In genomic region chr10:103153302-103153759, GRCh38 we compare ENCODE assay signal across 9 cellular contexts. TPM values are rescaled to one million over a fixed set of nuclear protein-coding genes. Genes with fewer than 3 reads are reported as not detected.
DNase-seq lines count a peak whose midpoint lies in the region; ATAC-seq lines count a peak whose summit lies in the region.
"Had no signal": no experiment of that assay in that cellular context is flagged by ENCODE, and none has a peak within 500 bp of the region (broad histone marks: within the 10 kb centered on the region; RNA-seq: fewer than 3 reads in every experiment).

No MANE protein-coding gene starts in this region.

- H3K9me3 Mint-ChIP-seq in T-helper 2 cell treated with Interferon-gamma antibody and Interleukin-4, amounts not matched to agents 5 μg/mL and 100 μg/mL, for 36 hours = no peaks in the 10 kb centered on the region

- peak overlapping the region; percentile 4 for H3K27ac Mint-ChIP-seq in T-helper 2 cell treated with Interferon-gamma antibody and Interleukin-4, amounts not matched to agents 5 μg/mL and 100 μg/mL, for 36 hours

- H3K4me3 ChIP-seq in esophagus (ENCODE audit: low read depth in 1 of 2, low read length in 2 of 2) (no peak overlapping the region), urinary bladder (ENCODE audit: low read depth, low read length) (no peak overlapping the region)
- H3K4me3 ChIP-seq: BLaER1 treated with 17β-estradiol and CSF1 and Interleukin-3, amounts not matched to agents 10 nM and 100 nM had no signal

- H3K4me1 ChIP-seq in esophagus (ENCODE audit: control insufficient read depth in 2 of 2, insufficient read depth in 2 of 2, low read length in 1 of 2) (no peaks in the 10 kb centered on the region), urinary bladder (ENCODE audit: insufficient read depth) (no peaks in the 10 kb centered on the region)

- no peaks in the 10 kb centered on the region for H3K27me3 ChIP-seq in esophagus (ENCODE audit: control insufficient read depth in 1 of 2, insufficient read depth in 2 of 2, low read length in 2 of 2)
- H3K27me3 ChIP-seq: BLaER1 treated with 17β-estradiol and CSF1 and Interleukin-3, amounts not matched to agents 10 nM and 100 nM had no signal

- peaks cover 29% of the 10 kb centered on the region for H3K36me3 Mint-ChIP-seq in T-helper 2 cell treated with Interferon-gamma antibody and Interleukin-4, amounts not matched to agents 5 μg/mL and 100 μg/mL, for 36 hours (ENCODE audit: low read depth)

- H3K36me3 ChIP-seq in esophagus (ENCODE audit: control insufficient read depth in 2 of 2, insufficient read depth in 2 of 2, low read length in 1 of 2) (no peaks in the 10 kb centered on the region), urinary bladder (ENCODE audit: insufficient read depth) (no peaks in the 10 kb centered on the region)

- H3K27ac ChIP-seq in esophagus (ENCODE audit: low read depth in 2 of 2, low read length in 1 of 2) (peak overlapping the region; percentile 30 to 55), urinary bladder (ENCODE audit: low read depth) (peak overlapping the region; percentile 77)

- no peak for DNase-seq in T-helper 2 cell treated with Interferon-gamma antibody and Interleukin-4, amounts not matched to agents 5 μg/mL and 100 μg/mL, for 36 hours (ENCODE audit: low spot score)
- no peak for DNase-seq in T-helper 2 cell
- peak; percentile 14 for DNase-seq in middle frontal gyrus (ENCODE audit: extremely low spot score, low spot score)
- no peak for DNase-seq in GM19238 (ENCODE audit: insufficient read length, low spot score)
- no peak for DNase-seq in NCI-H1048 (lab: John Stamatoyannopoulos, UW)

- no peak overlapping the region for H3K4me3 Mint-ChIP-seq in T-helper 2 cell treated with Interferon-gamma antibody and Interleukin-4, amounts not matched to agents 5 μg/mL and 100 μg/mL, for 36 hours

- WGBS in esophagus, 2 donors = 53 to 62% methylated on average over 4 of the region's 4 CpGs
- WGBS in urinary bladder = 24% methylated on average over 4 of the region's 4 CpGs

- peaks cover 2% of the 10 kb centered on the region for H3K4me1 Mint-ChIP-seq in T-helper 2 cell treated with Interferon-gamma antibody and Interleukin-4, amounts not matched to agents 5 μg/mL and 100 μg/mL, for 36 hours (ENCODE audit: low read depth)

- H3K27me3 Mint-ChIP-seq in T-helper 2 cell treated with Interferon-gamma antibody and Interleukin-4, amounts not matched to agents 5 μg/mL and 100 μg/mL, for 36 hours (ENCODE audit: low read depth) = no peaks in the 10 kb centered on the region

- no peaks in the 10 kb centered on the region for H3K9me3 ChIP-seq in esophagus (ENCODE audit: control insufficient read depth in 2 of 2, insufficient read depth in 1 of 2, low read depth in 1 of 2, low read length in 1 of 2)
- H3K9me3 ChIP-seq: BLaER1 treated with 17β-estradiol and CSF1 and Interleukin-3, amounts not matched to agents 10 nM and 100 nM had no signal

- no peak for ATAC-seq in HG02852 (IDR thresholded peaks at IDR 0.05; ENCODE audit: unreplicated experiment)

RNA-seq across cellular contexts. Expression of gene NT5C2, which starts 39.7 kb away (rescaled TPM):
- 10 to 100 TPM; 60.6 to 75.0 TPM for polyA plus RNA-seq in esophagus
- total RNA-seq in urinary bladder = 162 TPM
- polyA plus RNA-seq in urinary bladder = 51.5 TPM
